9 cellular contexts compared by ENCODE assay signal in genomic region chr12:118135788-118136558, GRCh38. TPM values are rescaled to one million over a fixed set of nuclear protein-coding genes. Genes with fewer than 3 reads are reported as not detected.
A peak's percentile ranks its signal among the peaks of the same experiment; 100 is the strongest.
DNase-seq lines count a peak whose midpoint lies in the region; ATAC-seq, FAIRE-seq and TF ChIP-seq lines count a peak whose summit lies in the region.
"Had no signal": no experiment of that assay in that cellular context is flagged by ENCODE, and none has a peak within 500 bp of the region (broad histone marks: within the 10 kb centered on the region; RNA-seq: fewer than 3 reads in every experiment).

Gene PEBP1 (plus strand): TSS chr12:118136124. CDS start chr12:118136210, 86 bp downstream.

- H3K4me1 ChIP-seq in keratinocyte (ENCODE audit: control insufficient read depth, extremely low read depth, insufficient read depth, low read length), result peaks cover 7% of the 10 kb centered on the region

- H3K4me2 ChIP-seq in keratinocyte (ENCODE audit: control insufficient read depth, extremely low read depth, insufficient read depth, low read depth, low read length), result peak within 1 kb of the TSS; percentile 72

- H3K27ac ChIP-seq in keratinocyte (ENCODE audit: control insufficient read depth, insufficient read depth, low read length), result peak within 1 kb of the TSS; percentile 73

- peak; percentile 98 for ATAC-seq in HG03175 (IDR thresholded peaks at IDR 0.05; ENCODE audit: unreplicated experiment)

- H3K27me3 ChIP-seq in keratinocyte (ENCODE audit: control insufficient read depth, extremely low read depth, insufficient read depth, low read length), result no peaks in the 10 kb centered on the region

- no peaks in the 10 kb centered on the region for H3K9me3 ChIP-seq in keratinocyte (ENCODE audit: control insufficient read depth, low read depth, low read length)

- no peak for TF ChIP-seq CTCF in AG09319 (IDR thresholded peaks at IDR 0.05; ENCODE audit: low read depth, low read length)
- no peak for TF ChIP-seq CTCF in keratinocyte (optimal IDR thresholded peaks at IDR 0.05 in 1 of 3, IDR thresholded peaks at IDR 0.05 in 1 of 3, conservative IDR thresholded peaks at IDR 0.05 in 1 of 3; ENCODE audit: extremely low read depth in 1 of 3, insufficient read depth in 2 of 3, low read length in 3 of 3)

- DNase-seq in AG09319 (ENCODE audit: extremely low read depth, low read depth) (peak; percentile 68), NCI-H446 treated with DMSO at 0.1 percent for 48 hours (lab: John Stamatoyannopoulos, UW) (peak; percentile 70), cerebellar cortex (ENCODE audit: low spot score) (peak; percentile 95), keratinocyte (ENCODE audit: low read depth, low spot score) (peak; percentile 41)
- DNase-seq in activated CD4-positive, CD25-positive, alpha-beta regulatory T cell treated with anti-CD3 and anti-CD28 coated beads, Interleukin-2, amount 50 U/mL, for 72 hours, result peak; percentile 96
- DNase-seq in stimulated activated CD4-positive, alpha-beta T cell treated with anti-CD3 and anti-CD28 coated beads, Interleukin-12 subunit alpha, Interleukin-12 subunit beta, amount 100 ng/mL, for 48 hours (ENCODE audit: low read depth in 2 of 3, low spot score in 1 of 3), result peak; percentile 91 to 93 (median 91)

- H3K36me3 ChIP-seq in keratinocyte (ENCODE audit: control insufficient read depth in 2 of 2, extremely low read depth in 1 of 2, insufficient read depth in 2 of 2, low read length in 2 of 2), result peaks cover 11 to 12% of the 10 kb centered on the region in 2 experiments

- no peaks in the 10 kb centered on the region for H3K9me1 ChIP-seq in keratinocyte (ENCODE audit: control insufficient read depth, extremely low read depth, insufficient read depth, low read length)

- peak within 1 kb of the TSS; percentile 78 to 99 (median 86) for H3K4me3 ChIP-seq in keratinocyte (ENCODE audit: control insufficient read depth in 2 of 3, extremely low read depth in 1 of 3, insufficient read depth in 2 of 3, low read depth in 1 of 3, low read length in 3 of 3)

- H4K20me1 ChIP-seq in keratinocyte (ENCODE audit: control insufficient read depth, extremely low read depth, insufficient read depth, low read length), result no peaks in the 10 kb centered on the region

- no peak for FAIRE-seq in keratinocyte (lab: Jason Lieb, UNC)
- FAIRE-seq: TTC549 had no signal

- in situ Hi-C loops in GM18951 (cut with MboI; ENCODE audit: low sequenced_read_pairs, unreplicated experiment), result no loop called here

- peak; percentile 91 for TF ChIP-seq POLR2A in GM18951 (IDR thresholded peaks at IDR 0.05; ENCODE audit: extremely low read depth, insufficient read depth, insufficient read length)

- peak within 1 kb of the TSS; percentile 93 for H2AFZ ChIP-seq in keratinocyte (ENCODE audit: control insufficient read depth, low read length)

- peaks cover 29% of the 10 kb centered on the region for H3K79me2 ChIP-seq in keratinocyte (ENCODE audit: control insufficient read depth, insufficient read depth, low read length)

- peak within 1 kb of the TSS; percentile 93 for H3K9ac ChIP-seq in keratinocyte (ENCODE audit: control insufficient read depth, extremely low read depth, insufficient read depth, low read length)

- dilution Hi-C loops in keratinocyte (cut with MboI; ENCODE audit: extremely low pct_ligation_motif_present, low sequenced_read_pairs), result no loop called here

RNA-seq across cellular contexts. Expression of gene PEBP1, which starts in this region (rescaled TPM):
- 191 to 231 TPM (median 197 TPM) in 3 replicates for polyA plus RNA-seq in keratinocyte
- 43.5 TPM for polyA plus RNA-seq in keratinocyte (2011; ENCODE audit: low read depth)
- polyA plus RNA-seq in keratinocyte (2011; cell fraction: cytosol; rRNA removed), result 184 and 204 TPM in 2 replicates
- polyA plus RNA-seq in keratinocyte (2011; cell fraction: nucleus; rRNA removed), result 125 and 139 TPM in 2 replicates
- 179 and 206 TPM in 2 replicates for polyA plus RNA-seq in keratinocyte (2012; ENCODE audit: low replicate concordance)
- 94.0 to 150 TPM (median 99.5 TPM) in 3 replicates for polyA minus RNA-seq in keratinocyte
- 155 TPM for polyA minus RNA-seq in keratinocyte (2011; cell fraction: cytosol; rRNA and poly(A)+ RNA removed)
- 36.3 and 42.3 TPM in 2 replicates for polyA minus RNA-seq in keratinocyte (2011; cell fraction: nucleus; rRNA and poly(A)+ RNA removed)

Comparison
In these comparisons a context has a peak if more than half of its experiments do, and no peak if none do; other contexts are left out.
1. Peak in every context shown above with its lines: DNase-seq, ATAC-seq, H3K4me3 ChIP-seq and H3K27ac ChIP-seq.
2. DNase-seq: peak in every context shown above with its lines; median percentile 96 in activated CD4-positive, CD25-positive, alpha-beta regulatory T cell treated with anti-CD3 and anti-CD28 coated beads, Interleukin-2, amount 50 U/mL, for 72 hours; 95 in cerebellar cortex; 91 in stimulated activated CD4-positive, alpha-beta T cell treated with anti-CD3 and anti-CD28 coated beads, Interleukin-12 subunit alpha, Interleukin-12 subunit beta, amount 100 ng/mL, for 48 hours; 70 in NCI-H446 treated with DMSO at 0.1 percent for 48 hours; 68 in AG09319; 41 in keratinocyte.